8 cellular contexts compared by ENCODE assay signal in genomic region chr6:132812756-132813172, GRCh38. TPM values are rescaled to one million over a fixed set of nuclear protein-coding genes. Genes with fewer than 3 reads are reported as not detected.
A peak's percentile ranks its signal among the peaks of the same experiment; 100 is the strongest.
DNase-seq lines count a peak whose midpoint lies in the region; ATAC-seq, FAIRE-seq and TF ChIP-seq lines count a peak whose summit lies in the region.

No MANE protein-coding gene starts in this region.

- H3K27ac Mint-ChIP-seq in astrocyte (ENCODE audit: unreplicated experiment) = peak overlapping the region; percentile 77

- peak overlapping the region; percentile 99 for H2AFZ ChIP-seq in astrocyte (ENCODE audit: low read depth, low read length)

- H3K79me2 ChIP-seq in astrocyte (ENCODE audit: insufficient read depth, low read length) = peaks cover 34% of the 10 kb centered on the region

- peaks cover 33% of the 10 kb centered on the region for H4K20me1 ChIP-seq in astrocyte (ENCODE audit: insufficient read depth, low read length)

- peak overlapping the region; percentile 96 to 98 for H3K27ac ChIP-seq in A549
- H3K27ac ChIP-seq in astrocyte (ENCODE audit: low read depth, low read length) = peak overlapping the region; percentile 84
- H3K27ac ChIP-seq in lower lobe of right lung = peak overlapping the region; percentile 97
- peak overlapping the region; percentile 66 for H3K27ac ChIP-seq in urinary bladder (ENCODE audit: low read depth)

- H3K9ac ChIP-seq in astrocyte (ENCODE audit: low read length) = peak overlapping the region; percentile 99

- POLR2A ChIA-PET in A549 (lab: Yijun Ruan, JAX) = interaction anchor here (0.6 kb wide), 1 partner anchor 1185 kb away, joined by 3 read pairs; the partner anchor contains the start of gene MED23

- H3K4me2 ChIP-seq in A549 (peak overlapping the region; percentile 93), astrocyte (ENCODE audit: low read length) (peak overlapping the region; percentile 95)

- no peaks in the 10 kb centered on the region for H3K9me3 ChIP-seq in A549
- no peaks in the 10 kb centered on the region for H3K9me3 ChIP-seq in astrocyte (ENCODE audit: insufficient read depth, low read depth, low read length)
- H3K9me3 ChIP-seq in lower lobe of right lung = no peaks in the 10 kb centered on the region

- no peak for TF ChIP-seq RAD21 in A549 (conservative IDR thresholded peaks at IDR 0.05 in 1 of 2, IDR thresholded peaks at IDR 0.05 in 1 of 2)

- H3K4me3 ChIP-seq in A549 (peak overlapping the region; percentile 89), astrocyte (ENCODE audit: insufficient read depth, low read depth, low read length) (peak overlapping the region; percentile 100), lower lobe of right lung (peak overlapping the region; percentile 84), urinary bladder (ENCODE audit: low read depth, low read length) (peak overlapping the region; percentile 65)

- CTCF ChIA-PET in A549 (lab: Yijun Ruan, JAX) = interaction anchor here (5.9 kb wide), 1 partner anchor 14 kb away, joined by 29 read pairs; the partner anchor contains the start of gene SLC18B1

- peaks cover 22% of the 10 kb centered on the region for H3K36me3 Mint-ChIP-seq in astrocyte (ENCODE audit: low read depth, unreplicated experiment)

- peaks cover 17% of the 10 kb centered on the region for H3K4me1 Mint-ChIP-seq in astrocyte (ENCODE audit: low read depth, unreplicated experiment)

- 2% methylated on average over 5 of the region's 5 CpGs for WGBS in A549 (ENCODE audit: missing lambda C conversion rate)
- 5% methylated on average over 5 of the region's 5 CpGs for WGBS in urinary bladder

- TF ChIP-seq EP300 in A549 (IDR thresholded peaks at IDR 0.05) = no peak

- H3K4me3 Mint-ChIP-seq in astrocyte (ENCODE audit: unreplicated experiment) = peak overlapping the region; percentile 99

- H3K27me3 ChIP-seq in astrocyte (ENCODE audit: insufficient read depth, low read length) (no peaks in the 10 kb centered on the region), lower lobe of right lung (ENCODE audit: low read depth) (no peaks in the 10 kb centered on the region)

- intact Hi-C loops in lower lobe of right lung (cut with DNase I) = no loop called here

- no peak for TF ChIP-seq POLR2A in A549 (IDR thresholded peaks at IDR 0.05; ENCODE audit: low read length)

- peaks cover 26% of the 10 kb centered on the region for H3K36me3 ChIP-seq in astrocyte (ENCODE audit: insufficient read depth, low read length)
- H3K36me3 ChIP-seq in lower lobe of right lung = peaks cover 20% of the 10 kb centered on the region
- H3K36me3 ChIP-seq in urinary bladder (ENCODE audit: insufficient read depth) = no peaks in the 10 kb centered on the region

- peaks cover 19% of the 10 kb centered on the region for H3K4me1 ChIP-seq in A549
- peaks cover 16% of the 10 kb centered on the region for H3K4me1 ChIP-seq in astrocyte (ENCODE audit: insufficient read depth, low read length)
- H3K4me1 ChIP-seq in lower lobe of right lung = peaks cover 40% of the 10 kb centered on the region
- H3K4me1 ChIP-seq in urinary bladder (ENCODE audit: insufficient read depth) = no peaks in the 10 kb centered on the region

- H3K9me3 Mint-ChIP-seq in astrocyte (ENCODE audit: unreplicated experiment) = no peaks in the 10 kb centered on the region

- ATAC-seq in A549 (no peak), GM18870 (IDR thresholded peaks at IDR 0.05; ENCODE audit: unreplicated experiment) (peak; percentile 0), HG03575 (IDR thresholded peaks at IDR 0.05; ENCODE audit: extremely low read depth, insufficient number of reproducible peaks, low FRiP score, unreplicated experiment) (peak; percentile 1), lower lobe of right lung (peak in 1 of 2 donors; percentile 4)

- no peaks in the 10 kb centered on the region for H3K27me3 Mint-ChIP-seq in astrocyte (ENCODE audit: low read depth, unreplicated experiment)

- TF ChIP-seq CTCF in A549 (IDR thresholded peaks at IDR 0.05) = no peak
- TF ChIP-seq CTCF in astrocyte (IDR thresholded peaks at IDR 0.05; ENCODE audit: insufficient read depth, low read depth, low read length) = no peak
- no peak for TF ChIP-seq CTCF in lower lobe of right lung (IDR thresholded peaks at IDR 0.05)
- TF ChIP-seq CTCF in GM10266 (IDR thresholded peaks at IDR 0.05; ENCODE audit: control insufficient read depth, insufficient read depth, low read depth, missing control alignments) = no peak

- FAIRE-seq in A549 (lab: Jason Lieb, UNC) (no peak), astrocyte (lab: Jason Lieb, UNC) (no peak)

- DNase-seq in A549 (ENCODE audit: low read depth in 1 of 2, low spot score in 1 of 2) = no peak
- peak; percentile 25 for DNase-seq in astrocyte (ENCODE audit: low read depth)
- no peak for DNase-seq in lower lobe of right lung
- DNase-seq in GM10266 (ENCODE audit: extremely low spot score) = no peak
- no peak for DNase-seq in DMS53 (lab: John Stamatoyannopoulos, UW)

TF ChIP-seq in A549, 52 proteins besides CTCF, POLR2A, EP300 and RAD21:
- no peak for TF ChIP-seq CEBPB (IDR thresholded peaks at IDR 0.05)
- no peak for TF ChIP-seq FOSL2 (IDR thresholded peaks at IDR 0.05)
- no peak for TF ChIP-seq FOSL2 (CRISPR knock-in tag; IDR thresholded peaks at IDR 0.05)
- TF ChIP-seq HMGXB4 (CRISPR knock-in tag; IDR thresholded peaks at IDR 0.05; ENCODE audit: borderline replicate concordance) = no peak
- TF ChIP-seq RNF2 (IDR thresholded peaks at IDR 0.05; ENCODE audit: borderline replicate concordance, low read depth) = no peak
- no peak for TF ChIP-seq SMC3 (IDR thresholded peaks at IDR 0.05)

RNA-seq across cellular contexts. Expression of gene RPS12, which starts 1.6 kb away (rescaled TPM):
- polyA plus RNA-seq in A549 (2011; rRNA removed) = 2,499 and 2,743 TPM in 2 replicates
- 3,589 and 4,526 TPM in 2 replicates for polyA plus RNA-seq in A549 (2012; cell fraction: cytosol; rRNA removed)
- polyA plus RNA-seq in A549 (2012; cell fraction: nucleus; rRNA removed) = 1,277 and 1,380 TPM in 2 replicates
- polyA plus RNA-seq in A549 (2017; fragmentation: RNase III; extraction: RNeasy Plus Mini Kit Qiagen cat#74134 plus additional on column Dnase treatment) = 1,913 to 2,040 TPM (median 1,987 TPM) in 3 replicates
- 1,277 and 1,661 TPM in 2 replicates for polyA minus RNA-seq in A549 (2011; rRNA and poly(A)+ RNA removed)
- 959 and 1,022 TPM in 2 replicates for total RNA-seq in astrocyte
- total RNA-seq in lower lobe of right lung = 1,034 TPM
- 951 TPM for total RNA-seq in urinary bladder
- 3,073 TPM for polyA plus RNA-seq in urinary bladder

RNA-seq across cellular contexts. Expression of gene SLC18B1, which starts 14.3 kb away (rescaled TPM):
- polyA plus RNA-seq in A549 (2011; rRNA removed) (13.2 and 17.4 TPM in 2 replicates), A549 (2017; fragmentation: RNase III; extraction: RNeasy Plus Mini Kit Qiagen cat#74134 plus additional on column Dnase treatment) (4.2 to 4.5 TPM (median 4.2 TPM) in 3 replicates), urinary bladder (5.2 TPM)
- polyA plus RNA-seq in A549 (2012; cell fraction: cytosol; rRNA removed) = 2.5 and 2.8 TPM in 2 replicates
- polyA plus RNA-seq in A549 (2012; cell fraction: nucleus; rRNA removed) = 1.4 and 3.2 TPM in 2 replicates
- 4.1 and 4.5 TPM in 2 replicates for polyA minus RNA-seq in A549 (2011; rRNA and poly(A)+ RNA removed)
- total RNA-seq in astrocyte (8.2 and 10.6 TPM in 2 replicates), lower lobe of right lung (8.1 TPM), urinary bladder (17.7 TPM)

RNA-seq across cellular contexts. Expression of gene VNN2, which starts 55.1 kb away (rescaled TPM):
- polyA plus RNA-seq in A549 (2011; rRNA removed) = 0.09 TPM in 1 of 2 replicates, not detected in the other
- 0.03 TPM in 1 of 2 replicates, not detected in the other for polyA plus RNA-seq in A549 (2012; cell fraction: cytosol; rRNA removed)
- not detected in 2 replicates for polyA plus RNA-seq in A549 (2012; cell fraction: nucleus; rRNA removed)
- 0.13 TPM in 1 of 3 replicates, not detected in the others for polyA plus RNA-seq in A549 (2017; fragmentation: RNase III; extraction: RNeasy Plus Mini Kit Qiagen cat#74134 plus additional on column Dnase treatment)
- polyA minus RNA-seq in A549 (2011; rRNA and poly(A)+ RNA removed) = not detected in 2 replicates
- 0.18 TPM in 1 of 2 replicates, not detected in the other for total RNA-seq in astrocyte
- total RNA-seq in lower lobe of right lung = 32.6 TPM
- total RNA-seq in urinary bladder = 5.4 TPM
- polyA plus RNA-seq in urinary bladder = 0.86 TPM

Comparison
In these comparisons a context has a peak if more than half of its experiments do, and no peak if none do; other contexts are left out.
1. ATAC-seq: peak in GM18870 (single experiment) and HG03575 (single experiment); none in A549 (0 of 2).
2. Peak in every context shown above with its lines, with median percentiles within 50 percentile points of each other: H3K27ac ChIP-seq and H3K4me3 ChIP-seq.